In genomic region chr10:60358282-60358681, GRCh38 we compare ENCODE assay signal across 13 cellular contexts. TPM values are rescaled to one million over a fixed set of nuclear protein-coding genes. Genes with fewer than 3 reads are reported as not detected.
A peak's percentile ranks its signal among the peaks of the same experiment; 100 is the strongest.
DNase-seq lines count a peak whose midpoint lies in the region; ATAC-seq and TF ChIP-seq lines count a peak whose summit lies in the region.
"Had no signal": no experiment of that assay in that cellular context is flagged by ENCODE, and none has a peak within 500 bp of the region (broad histone marks: within the 10 kb centered on the region; RNA-seq: fewer than 3 reads in every experiment).

No MANE protein-coding gene starts in this region.

- H3K27ac Mint-ChIP-seq in type B pancreatic cell = no peak overlapping the region
- H3K27ac Mint-ChIP-seq: activated T-helper 2 cell treated with anti-CD3 and anti-CD28 coated beads, Interferon-gamma antibody, Interleukin-2, Interleukin-4, amounts not matched to agents 10 μg/mL and 5 μg/mL and 100 μg/mL, durations not matched to agents 14 hours and 24 hours and 36 hours had no signal

- in situ Hi-C loops in GM13977 (cut with MboI; ENCODE audit: low pct_unique_long_range_greater_than_20kb, low sequenced_read_pairs, unreplicated experiment) = no loop called here

- intact Hi-C loops in esophagus muscularis mucosa (cut with DNase I) = no loop called here

- no peaks in the 10 kb centered on the region for H3K36me3 ChIP-seq in esophagus muscularis mucosa
- H3K36me3 ChIP-seq: BLaER1 treated with 17β-estradiol and CSF1 and Interleukin-3, amounts not matched to agents 10 nM and 100 nM had no signal

- H3K4me3 Mint-ChIP-seq in type B pancreatic cell = no peak overlapping the region

- H3K27ac ChIP-seq in esophagus muscularis mucosa (replicated peaks in 1 of 4) = no peak overlapping the region
- H3K27ac ChIP-seq: BLaER1 treated with 17β-estradiol and CSF1 and Interleukin-3, amounts not matched to agents 10 nM and 100 nM; hepatocyte had no signal

- peak; percentile 56 for DNase-seq in GM13977 (ENCODE audit: low spot score)
- no peak for DNase-seq in HUDEP-2 (lab: John Stamatoyannopoulos, UW; ENCODE audit: unreplicated experiment in 76 of 76)
- no peak for DNase-seq in esophagus muscularis mucosa (ENCODE audit: extremely low spot score)
- DNase-seq in activated effector memory CD4-positive, alpha-beta T cell treated with anti-CD3 and anti-CD28 coated beads, Interleukin-2, amount 50 U/mL, for 16 hours = no peak
- no peak for DNase-seq in type B pancreatic cell (ENCODE audit: extremely low spot score, unreplicated experiment)
- DNase-seq: cortex of kidney, Karpas-422 had no signal

- no peaks in the 10 kb centered on the region for H3K4me1 ChIP-seq in esophagus muscularis mucosa

- no peak for TF ChIP-seq CTCF in GM13977 (IDR thresholded peaks at IDR 0.05; ENCODE audit: extremely low read depth, insufficient read depth, missing control alignments)
- no peak for TF ChIP-seq CTCF in esophagus muscularis mucosa (IDR thresholded peaks at IDR 0.05)
- no peak for TF ChIP-seq CTCF in type B pancreatic cell (conservative IDR thresholded peaks at IDR 0.05)

- peak; percentile 96 for ATAC-seq in GM19328 (IDR thresholded peaks at IDR 0.05; ENCODE audit: unreplicated experiment)
- peak; percentile 91 for ATAC-seq in HG02798 (IDR thresholded peaks at IDR 0.05; ENCODE audit: poor library complexity, unreplicated experiment)
- ATAC-seq in HG03521 (IDR thresholded peaks at IDR 0.05; ENCODE audit: unreplicated experiment) = peak; percentile 90

- no peak for TF ChIP-seq POLR2A in esophagus muscularis mucosa (IDR thresholded peaks at IDR 0.05; ENCODE audit: low read depth)

- H3K9me3 ChIP-seq in esophagus muscularis mucosa = no peaks in the 10 kb centered on the region
- H3K9me3 ChIP-seq: BLaER1 treated with 17β-estradiol and CSF1 and Interleukin-3, amounts not matched to agents 10 nM and 100 nM had no signal

- no peaks in the 10 kb centered on the region for H3K9me3 Mint-ChIP-seq in type B pancreatic cell
- H3K9me3 Mint-ChIP-seq: activated T-helper 2 cell treated with anti-CD3 and anti-CD28 coated beads, Interferon-gamma antibody, Interleukin-2, Interleukin-4, amounts not matched to agents 10 μg/mL and 5 μg/mL and 100 μg/mL, durations not matched to agents 14 hours and 24 hours and 36 hours had no signal

- peaks cover 13% of the 10 kb centered on the region for H3K4me1 Mint-ChIP-seq in type B pancreatic cell (ENCODE audit: unreplicated experiment)

- no peaks in the 10 kb centered on the region for H3K27me3 ChIP-seq in esophagus muscularis mucosa
- H3K27me3 ChIP-seq: BLaER1 treated with 17β-estradiol and CSF1 and Interleukin-3, amounts not matched to agents 10 nM and 100 nM; hepatocyte had no signal

- H3K36me3 Mint-ChIP-seq in type B pancreatic cell = no peaks in the 10 kb centered on the region

- no peaks in the 10 kb centered on the region for H3K27me3 Mint-ChIP-seq in type B pancreatic cell

- no peak overlapping the region for H3K4me3 ChIP-seq in esophagus muscularis mucosa
- H3K4me3 ChIP-seq: BLaER1 treated with 17β-estradiol and CSF1 and Interleukin-3, amounts not matched to agents 10 nM and 100 nM; hepatocyte had no signal

- no peak for TF ChIP-seq EP300 in esophagus muscularis mucosa (IDR thresholded peaks at IDR 0.05)

RNA-seq across cellular contexts. Expression of gene ANK3, which starts 31.4 kb away (rescaled TPM):
- total RNA-seq in esophagus muscularis mucosa (10 to 100 TPM; 25.5 to 44.9 (median 26.6) TPM), type B pancreatic cell (ENCODE audit: low replicate concordance) (90.2 and 145 TPM in 2 replicates)
